In the genomic region with DNA sequence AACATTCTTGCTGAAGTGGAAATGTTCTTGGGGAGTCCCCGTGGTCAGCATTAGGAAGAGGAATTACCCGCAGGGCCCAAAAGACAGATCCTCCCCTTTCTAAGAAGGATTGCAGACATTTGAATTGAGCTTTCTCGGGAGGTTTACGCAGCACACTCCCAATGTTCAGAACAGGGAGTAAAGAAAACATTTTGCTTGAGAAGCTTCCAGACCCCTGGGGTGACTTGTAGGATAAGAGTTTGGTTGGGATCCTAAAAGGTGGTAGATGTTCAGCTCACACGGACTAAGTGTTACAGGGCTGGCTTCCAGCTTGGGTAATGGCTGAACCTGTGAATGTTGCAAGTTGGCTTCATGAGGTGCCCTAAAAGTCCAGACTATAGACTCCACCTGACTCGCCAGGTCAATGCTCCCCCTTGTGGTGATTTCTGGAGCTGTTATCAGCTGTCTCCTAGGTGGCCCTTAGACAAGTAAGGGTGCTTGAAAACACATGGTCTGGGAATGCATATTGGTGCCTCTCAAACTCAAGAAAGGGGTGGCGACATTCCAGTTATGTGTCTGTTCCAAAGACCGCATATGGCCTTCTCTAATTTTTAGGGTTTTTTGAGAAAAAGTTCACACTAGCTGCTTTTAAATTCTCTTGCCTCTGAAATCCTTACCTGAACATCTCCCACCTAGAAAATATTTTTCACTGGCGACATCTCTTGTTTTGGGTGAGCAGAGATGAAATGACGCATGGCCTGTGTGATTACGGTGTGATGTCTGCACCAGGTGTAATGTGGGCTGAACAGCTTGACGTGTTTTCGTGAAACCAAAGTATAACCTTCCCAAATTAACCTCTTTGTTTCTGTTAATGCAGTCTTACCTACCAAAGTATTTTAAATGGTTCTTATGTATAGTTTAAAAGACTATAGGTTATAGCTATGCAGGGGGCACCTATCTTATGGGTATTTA, we compare ENCODE assay signal across 8 cellular contexts.
DNase-seq lines count a peak whose midpoint lies in the region; ATAC-seq lines count a peak whose summit lies in the region.

No MANE protein-coding gene starts in this region.

- 70% methylated on average over 13 of the region's 13 CpGs for WGBS in right cardiac atrium

- H3K27ac ChIP-seq in right cardiac atrium (ENCODE audit: low read length): no peak overlapping the region

- H3K27ac Mint-ChIP-seq in activated naive CD4-positive, alpha-beta T cell treated with anti-CD3 and anti-CD28 coated beads, Interleukin-2, amount 50 U/mL, for 72 hours: no peak overlapping the region

- no peaks in the 10 kb centered on the region for H3K36me3 Mint-ChIP-seq in activated naive CD4-positive, alpha-beta T cell treated with anti-CD3 and anti-CD28 coated beads, Interleukin-2, amount 50 U/mL, for 72 hours

- H3K4me3 ChIP-seq in right cardiac atrium (ENCODE audit: low read length): no peak overlapping the region

- H3K9me3 Mint-ChIP-seq in activated naive CD4-positive, alpha-beta T cell treated with anti-CD3 and anti-CD28 coated beads, Interleukin-2, amount 50 U/mL, for 72 hours: no peaks in the 10 kb centered on the region

- H3K4me1 ChIP-seq in right cardiac atrium (ENCODE audit: control insufficient read depth, insufficient read depth, low read length): no peaks in the 10 kb centered on the region

- no peaks in the 10 kb centered on the region for H3K9me3 ChIP-seq in right cardiac atrium (ENCODE audit: control insufficient read depth, low read length)

- H3K27me3 ChIP-seq in right cardiac atrium (ENCODE audit: control insufficient read depth, insufficient read depth): no peaks in the 10 kb centered on the region

- intact Hi-C loops in right cardiac atrium (cut with DNase I): loop anchor here in 2 of 4 donors (5.0 to 10.0 kb wide), 2 partner anchors 545 to 568 kb away; no protein-coding TSS in a partner anchor

- DNase-seq in DMS79 (lab: John Stamatoyannopoulos, UW) (peak; percentile 3), SK-N-DZ (ENCODE audit: low spot score) (peak; percentile 40), right cardiac atrium (peak; percentile 40 to 53 (median 43)), DMS153 (lab: John Stamatoyannopoulos, UW) (no peak)
- DNase-seq in activated naive CD4-positive, alpha-beta T cell treated with anti-CD3 and anti-CD28 coated beads, Interleukin-2, amount 50 U/mL, for 72 hours (ENCODE audit: low spot score in 2 of 2): peak; percentile 58 to 82
- peak; percentile 27 to 62 for DNase-seq in stimulated activated CD4-positive, alpha-beta T cell treated with anti-CD3 and anti-CD28 coated beads, Interleukin-12 subunit alpha, Interleukin-12 subunit beta, amount 100 ng/mL, for 24 hours (ENCODE audit: low read depth in 2 of 2)

- ATAC-seq in GM19463 (IDR thresholded peaks at IDR 0.05; ENCODE audit: unreplicated experiment) (peak; percentile 95), HG03571 (IDR thresholded peaks at IDR 0.05; ENCODE audit: unreplicated experiment) (peak; percentile 80), right cardiac atrium (peak; percentile 72 to 76)
- peak; percentile 64 to 80 for ATAC-seq in activated naive CD4-positive, alpha-beta T cell treated with anti-CD3 and anti-CD28 coated beads, Interleukin-2, amount 50 U/mL, for 72 hours
